Comparison of ENCODE assay signal across 8 cellular contexts in genomic region chr1:37476087-37476452, GRCh38. TPM values are rescaled to one million over a fixed set of nuclear protein-coding genes. Genes with fewer than 3 reads are reported as not detected.
DNase-seq lines count a peak whose midpoint lies in the region; ATAC-seq and TF ChIP-seq lines count a peak whose summit lies in the region.

No MANE protein-coding gene starts in this region.

- no peak for TF ChIP-seq CTCF in CD14-positive monocyte (IDR thresholded peaks at IDR 0.05)
- TF ChIP-seq CTCF in coronary artery (IDR thresholded peaks at IDR 0.05) = no peak
- TF ChIP-seq CTCF in neural crest cell (conservative IDR thresholded peaks at IDR 0.05) = no peak
- no peak for TF ChIP-seq CTCF in omental fat pad (IDR thresholded peaks at IDR 0.05)

- H3K4me3 ChIP-seq in coronary artery = peak overlapping the region; percentile 86

- DNase-seq in CD14-positive monocyte (ENCODE audit: low spot score) (no peak), NAMALWA (ENCODE audit: low spot score) (peak; percentile 26), coronary artery (ENCODE audit: low spot score) (peak; percentile 77), neural crest cell (ENCODE audit: low read depth, low spot score) (no peak), sciatic nerve (ENCODE audit: low spot score) (no peak), HK-2 (ENCODE audit: unreplicated experiment) (no peak), omental fat pad (ENCODE audit: low spot score) (no peak)

- H3K36me3 Mint-ChIP-seq in CD14-positive monocyte (peaks cover 29 to 30% of the 10 kb centered on the region in 2 donors), neural crest cell (ENCODE audit: low read depth) (no peaks in the 10 kb centered on the region)

- peaks cover 83% of the 10 kb centered on the region for H3K4me1 Mint-ChIP-seq in CD14-positive monocyte
- peaks cover 42% of the 10 kb centered on the region for H3K4me1 Mint-ChIP-seq in neural crest cell

- H3K27ac Mint-ChIP-seq in CD14-positive monocyte (peak overlapping the region; percentile 93 to 99 (median 98)), neural crest cell (ENCODE audit: unreplicated experiment) (peak overlapping the region; percentile 62)

- H3K27ac ChIP-seq in coronary artery = peak overlapping the region; percentile 98 to 99

- H3K27me3 Mint-ChIP-seq in CD14-positive monocyte (ENCODE audit: low read depth in 3 of 3) (peaks cover 2 to 15% (median 7%) of the 10 kb centered on the region in 3 donors), neural crest cell (ENCODE audit: low read depth) (peaks cover 29% of the 10 kb centered on the region)

- no peaks in the 10 kb centered on the region for H3K9me3 Mint-ChIP-seq in CD14-positive monocyte
- no peaks in the 10 kb centered on the region for H3K9me3 Mint-ChIP-seq in neural crest cell

- intact Hi-C loops in CD14-positive monocyte (cut with micrococcal nuclease) = loop anchor here in 1 of 2 donors (10.0 kb wide), 1 partner anchor 1171 kb away; the partner anchor contains the start of gene SH3D21
- intact Hi-C loops in sciatic nerve (cut with DNase I) = no loop called here

- ATAC-seq in HG02763 (IDR thresholded peaks at IDR 0.05; ENCODE audit: unreplicated experiment) (no peak), sciatic nerve (no peak), omental fat pad (ENCODE audit: low FRiP score) (no peak)

- peak overlapping the region; percentile 86 to 91 for H3K4me3 Mint-ChIP-seq in CD14-positive monocyte
- peak overlapping the region; percentile 82 for H3K4me3 Mint-ChIP-seq in neural crest cell

RNA-seq across cellular contexts. Expression of gene ZC3H12A, which starts 1.7 kb away (rescaled TPM):
- 1 to 10 TPM; 5.2 to 5.8 TPM for polyA plus RNA-seq in CD14-positive monocyte
- total RNA-seq in neural crest cell = 3.0 and 3.6 TPM in 2 replicates
- 5.8 TPM for total RNA-seq in sciatic nerve
- total RNA-seq in omental fat pad = 100 to 1,000 TPM in 1 of 4 donors, 10 to 100 TPM in 2, 1 to 10 TPM in 1; 9.9 to 137 (median 30.4) TPM

RNA-seq across cellular contexts. Expression of gene MEAF6, which starts 38.5 kb away (rescaled TPM):
- polyA plus RNA-seq in CD14-positive monocyte = 10 to 100 TPM; 79.2 to 99.8 TPM
- total RNA-seq in neural crest cell (77.3 and 83.4 TPM in 2 replicates), sciatic nerve (52.7 TPM), omental fat pad (10 to 100 TPM; 56.2 to 87.2 (median 61.5) TPM)

Comparison
In these comparisons a context has a peak if more than half of its experiments do, and no peak if none do; other contexts are left out.
1. DNase-seq: peak in NAMALWA (single experiment) and coronary artery (single experiment); none in CD14-positive monocyte (single experiment), neural crest cell (single experiment), sciatic nerve (single experiment), HK-2 (single experiment) and omental fat pad (single experiment).